Comparison of ENCODE assay signal across 27 cellular contexts in genomic region chr6:124770131-124770530, GRCh38.
"Had no signal": no experiment of that assay in that cellular context is flagged by ENCODE, and none has a peak within 500 bp of the region (broad histone marks: within the 10 kb centered on the region; RNA-seq: fewer than 3 reads in every experiment).

No MANE protein-coding gene starts in this region.

- ATAC-seq: activated CD4-positive, CD25-positive, alpha-beta regulatory T cell treated with anti-CD3 and anti-CD28 coated beads, Interleukin-2, amount 50 U/mL, for 24 hours; activated CD8-positive, alpha-beta memory T cell treated with anti-CD3 and anti-CD28 coated beads, Interleukin-2, amount 10 ng/mL, durations not matched to agents 7 days and 5 days; activated CD8-positive, alpha-beta T cell treated with anti-CD3 and anti-CD28 coated beads for 36 hours; natural killer cell treated with Interleukin-12 subunit alpha and Interleukin-12 subunit beta and Interleukin-15 and Interleukin-18, amount 100 ng/mL, for 72 hours had no signal

- H3K4me1 Mint-ChIP-seq: activated CD4-positive, alpha-beta T cell treated with anti-CD3 and anti-CD28 coated beads, Interleukin-2, amount 10 ng/mL, durations not matched to agents 24 days and 14 days; activated CD8-positive, alpha-beta memory T cell treated with anti-CD3 and anti-CD28 coated beads, Interleukin-2, amount 10 ng/mL, durations not matched to agents 7 days and 5 days; activated naive CD4-positive, alpha-beta T cell treated with anti-CD3 and anti-CD28 coated beads, Interleukin-2, amount 10 ng/mL, durations not matched to agents 7 days and 5 days; immature natural killer cell had no signal

- H3K36me3 Mint-ChIP-seq: activated CD8-positive, alpha-beta memory T cell treated with anti-CD3 and anti-CD28 coated beads, Interleukin-2, amount 10 ng/mL, durations not matched to agents 7 days and 5 days; activated naive CD4-positive, alpha-beta T cell treated with anti-CD3 and anti-CD28 coated beads, Interleukin-2, amount 10 ng/mL, durations not matched to agents 7 days and 5 days; immature natural killer cell; natural killer cell treated with Interleukin-12 subunit alpha and Interleukin-12 subunit beta and Interleukin-15 and Interleukin-18, amount 100 ng/mL, for 72 hours; type B pancreatic cell had no signal

- H3K27ac ChIP-seq: coronary artery, esophagus muscularis mucosa, hepatocyte, left ventricle myocardium inferior, neutrophil, ovary, prostate gland, spleen, thoracic aorta, vagina had no signal

- H3K4me1 ChIP-seq: esophagus muscularis mucosa, prostate gland, spleen, vagina had no signal

- DNase-seq: activated CD4-positive, alpha-beta T cell treated with anti-CD3 and anti-CD28 coated beads, Interleukin-2, amount 10 ng/mL, durations not matched to agents 24 days and 14 days; activated CD8-positive, alpha-beta memory T cell treated with anti-CD3 and anti-CD28 coated beads, Interleukin-2, amount 10 ng/mL, durations not matched to agents 7 days and 5 days; activated CD8-positive, alpha-beta T cell treated with anti-CD3 and anti-CD28 coated beads for 36 hours; activated effector memory CD4-positive, alpha-beta T cell treated with anti-CD3 and anti-CD28 coated beads, Interleukin-2, amount 50 U/mL, for 16 hours; activated naive CD4-positive, alpha-beta T cell treated with anti-CD3 and anti-CD28 coated beads, Interleukin-2, amount 10 ng/mL, durations not matched to agents 7 days and 5 days; activated T-cell treated with anti-CD3 and anti-CD28 coated beads for 4 hours; amygdala; cerebellar nuclear complex; glutamatergic neuron; immature natural killer cell; kidney glomerular epithelial cell; left ventricle myocardium inferior; midbrain; ovary; spleen; stimulated activated CD4-positive, alpha-beta T cell treated with anti-CD3 and anti-CD28 coated beads, Interleukin-4, amount 100 ng/mL, for 24 hours; stimulated activated naive CD4-positive, alpha-beta T cell treated with Interleukin-2 at 50 U/mL for 16 hours had no signal

- H3K4me3 ChIP-seq: coronary artery, esophagus muscularis mucosa, hepatocyte, left ventricle myocardium inferior, ovary, prostate gland, spleen, thoracic aorta, vagina had no signal

- H3K4me3 Mint-ChIP-seq: activated CD4-positive, alpha-beta T cell treated with anti-CD3 and anti-CD28 coated beads, Interleukin-2, amount 10 ng/mL, durations not matched to agents 24 days and 14 days; activated CD8-positive, alpha-beta memory T cell treated with anti-CD3 and anti-CD28 coated beads, Interleukin-2, amount 10 ng/mL, durations not matched to agents 7 days and 5 days; activated CD8-positive, alpha-beta T cell treated with anti-CD3 and anti-CD28 coated beads for 36 hours; activated naive CD4-positive, alpha-beta T cell treated with anti-CD3 and anti-CD28 coated beads, Interleukin-2, amount 10 ng/mL, durations not matched to agents 7 days and 5 days; immature natural killer cell; natural killer cell treated with Interleukin-12 subunit alpha and Interleukin-12 subunit beta and Interleukin-15 and Interleukin-18, amount 100 ng/mL, for 72 hours; type B pancreatic cell had no signal

- H3K36me3 ChIP-seq: esophagus muscularis mucosa, left ventricle myocardium inferior, neutrophil, ovary, prostate gland, spleen, thoracic aorta, vagina had no signal

- H3K27ac Mint-ChIP-seq: activated CD4-positive, alpha-beta T cell treated with anti-CD3 and anti-CD28 coated beads, Interleukin-2, amount 10 ng/mL, durations not matched to agents 24 days and 14 days; activated CD8-positive, alpha-beta memory T cell treated with anti-CD3 and anti-CD28 coated beads, Interleukin-2, amount 10 ng/mL, durations not matched to agents 7 days and 5 days; activated CD8-positive, alpha-beta T cell treated with anti-CD3 and anti-CD28 coated beads for 36 hours; activated naive CD4-positive, alpha-beta T cell treated with anti-CD3 and anti-CD28 coated beads, Interleukin-2, amount 10 ng/mL, durations not matched to agents 7 days and 5 days; immature natural killer cell; natural killer cell treated with Interleukin-12 subunit alpha and Interleukin-12 subunit beta and Interleukin-15 and Interleukin-18, amount 100 ng/mL, for 72 hours; type B pancreatic cell had no signal

- H3K9me3 ChIP-seq: esophagus muscularis mucosa, left ventricle myocardium inferior, neutrophil, ovary, prostate gland, spleen, thoracic aorta, vagina had no signal

- H3K27me3 ChIP-seq: esophagus muscularis mucosa, hepatocyte, neutrophil, ovary, spleen, vagina had no signal

- H3K9me3 Mint-ChIP-seq: activated CD4-positive, alpha-beta T cell treated with anti-CD3 and anti-CD28 coated beads, Interleukin-2, amount 10 ng/mL, durations not matched to agents 24 days and 14 days; activated CD8-positive, alpha-beta T cell treated with anti-CD3 and anti-CD28 coated beads for 36 hours; activated naive CD4-positive, alpha-beta T cell treated with anti-CD3 and anti-CD28 coated beads, Interleukin-2, amount 10 ng/mL, durations not matched to agents 7 days and 5 days; immature natural killer cell; natural killer cell treated with Interleukin-12 subunit alpha and Interleukin-12 subunit beta and Interleukin-15 and Interleukin-18, amount 100 ng/mL, for 72 hours; type B pancreatic cell had no signal

- H3K27me3 Mint-ChIP-seq: activated CD4-positive, alpha-beta T cell treated with anti-CD3 and anti-CD28 coated beads, Interleukin-2, amount 10 ng/mL, durations not matched to agents 24 days and 14 days; activated CD8-positive, alpha-beta memory T cell treated with anti-CD3 and anti-CD28 coated beads, Interleukin-2, amount 10 ng/mL, durations not matched to agents 7 days and 5 days; activated CD8-positive, alpha-beta T cell treated with anti-CD3 and anti-CD28 coated beads for 36 hours; activated naive CD4-positive, alpha-beta T cell treated with anti-CD3 and anti-CD28 coated beads, Interleukin-2, amount 10 ng/mL, durations not matched to agents 7 days and 5 days; natural killer cell treated with Interleukin-12 subunit alpha and Interleukin-12 subunit beta and Interleukin-15 and Interleukin-18, amount 100 ng/mL, for 72 hours; type B pancreatic cell had no signal
